ENCODE assay signal across 19 cellular contexts in genomic region chrX:106980952-106981626, GRCh38. TPM values are rescaled to one million over a fixed set of nuclear protein-coding genes. Genes with fewer than 3 reads are reported as not detected.
DNase-seq lines count a peak whose midpoint lies in the region; ATAC-seq, FAIRE-seq and TF ChIP-seq lines count a peak whose summit lies in the region.
"Had no signal": no experiment of that assay in that cellular context is flagged by ENCODE, and none has a peak within 500 bp of the region (broad histone marks: within the 10 kb centered on the region; RNA-seq: fewer than 3 reads in every experiment).

No MANE protein-coding gene starts in this region.

- H3K27ac ChIP-seq in HepG2 (ENCODE audit: extremely low read length, insufficient read depth, low read length), result no peak overlapping the region

- TF ChIP-seq EP300 in HepG2 (IDR thresholded peaks at IDR 0.05; ENCODE audit: low read depth in 2 of 2, low read length in 2 of 2), result no peak
- no peak for TF ChIP-seq EP300 in HepG2 (CRISPR knock-in tag; IDR thresholded peaks at IDR 0.05; ENCODE audit: borderline replicate concordance)

- no peaks in the 10 kb centered on the region for H3K27me3 ChIP-seq in HepG2 (ENCODE audit: control insufficient read depth in 1 of 2, insufficient read depth in 2 of 2, low read length in 2 of 2)

- TF ChIP-seq CTCF in HepG2 (CRISPR knock-in tag; IDR thresholded peaks at IDR 0.05), result no peak
- TF ChIP-seq CTCF in mucosa of descending colon (IDR thresholded peaks at IDR 0.05), result no peak

- FAIRE-seq in colon (lab: Jason Lieb, UNC) (peak; percentile 75), HepG2 (lab: Jason Lieb, UNC) (no peak)
- FAIRE-seq: GM12891, GM18507, H54 had no signal

- H3K9me3 ChIP-seq in HepG2 (ENCODE audit: low read length) (no peaks in the 10 kb centered on the region), mucosa of descending colon (no peaks in the 10 kb centered on the region)
- H3K9me3 ChIP-seq: HAP-1 had no signal

- intact Hi-C loops in HepG2 (cut with micrococcal nuclease; ENCODE audit: unreplicated experiment) (no loop called here), mucosa of descending colon (cut with DNase I, micrococcal nuclease) (no loop called here)

- no peak for ATAC-seq in HepG2
- ATAC-seq in mucosa of descending colon, result peak; percentile 69
- no peak for ATAC-seq in GM19324 (IDR thresholded peaks at IDR 0.05; ENCODE audit: low FRiP score, unreplicated experiment)

- peaks cover 7% of the 10 kb centered on the region; the same call in 1 of the 2 replicates for H3K4me1 ChIP-seq in HepG2 (ENCODE audit: insufficient read depth, low read length)
- no peaks in the 10 kb centered on the region for H3K4me1 ChIP-seq in mucosa of descending colon (ENCODE audit: low read depth)
- H3K4me1 ChIP-seq: HAP-1 had no signal

- POLR2A ChIA-PET in HepG2 (lab: Yijun Ruan, JAX), result no interaction called here

- H3K36me3 ChIP-seq in HepG2 (replicated peaks in 1 of 2; ENCODE audit: control insufficient read depth in 1 of 2, insufficient read depth in 2 of 2, low read length in 2 of 2), result no peaks in the 10 kb centered on the region
- no peaks in the 10 kb centered on the region for H3K36me3 ChIP-seq in mucosa of descending colon (ENCODE audit: low read depth)

- TF ChIP-seq RAD21 in HepG2 (CRISPR knock-in tag; IDR thresholded peaks at IDR 0.05), result no peak

- TF ChIP-seq POLR2A in HepG2 (IDR thresholded peaks at IDR 0.05; ENCODE audit: insufficient read depth in 1 of 2, low read depth in 2 of 2, low read length in 2 of 2), result no peak

- in situ Hi-C loops in HepG2 (cut with HindIII; ENCODE audit: extremely low pct_ligation_motif_present, low pct_unique_long_range_greater_than_20kb), result no loop called here

- H4K20me1 ChIP-seq in HepG2 (ENCODE audit: insufficient read depth, low read length), result no peaks in the 10 kb centered on the region

- CTCF ChIA-PET in HepG2 (lab: Yijun Ruan, JAX; ENCODE audit: low intra/inter-chr PET ratio, low total read pairs), result no interaction called here

- H3K79me2 ChIP-seq in HepG2 (ENCODE audit: insufficient read depth, low read length), result no peaks in the 10 kb centered on the region

- WGBS in HepG2 (ENCODE audit: low lambda C conversion rate), result 91% methylated on average over 6 of the region's 6 CpGs

- H3K4me3 ChIP-seq in HepG2 (replicated peaks in 1 of 3; ENCODE audit: insufficient read depth in 1 of 3, low read depth in 2 of 3, low read length in 3 of 3) (no peak overlapping the region), mucosa of descending colon (no peak overlapping the region)
- H3K4me3 ChIP-seq: HAP-1 had no signal

- DNase-seq in HepG2 (ENCODE audit: low spot score) (no peak), mucosa of descending colon (no peak), NCI-H446 treated with DMSO at 0.1 percent for 48 hours (lab: John Stamatoyannopoulos, UW) (no peak), NCI-H2107 treated with DMSO at 0.1 percent for 48 hours (lab: John Stamatoyannopoulos, UW; ENCODE audit: unreplicated experiment) (no peak)
- DNase-seq: C1 segment of cervical spinal cord; Calu3; CD4-positive, alpha-beta memory T cell; COR-L47; DMS53; DMS79 treated with DMSO at 0.1 percent for 48 hours; GF-D8; GOT3; HFFc6 had no signal

- no peak overlapping the region for H2AFZ ChIP-seq in HepG2 (ENCODE audit: low read length)

- H3K9ac ChIP-seq in HepG2 (ENCODE audit: insufficient read depth, low read depth, low read length), result no peak overlapping the region

- BruUV-seq in HepG2 (replicated peaks; lab: Mats Ljungman, UMichigan), result no TSS peak

- H3K4me2 ChIP-seq in HepG2 (ENCODE audit: low read depth, low read length), result no peak overlapping the region

TF ChIP-seq in HepG2, 621 proteins besides CTCF, POLR2A, EP300 and RAD21:
- TF ChIP-seq PHF20 (CRISPR knock-in tag; IDR thresholded peaks at IDR 0.05), result no peak
- TF ChIP-seq ZNF225 (CRISPR knock-in tag; IDR thresholded peaks at IDR 0.05), result no peak
- no peak for TF ChIP-seq AHR (CRISPR knock-in tag; IDR thresholded peaks at IDR 0.05)
- TF ChIP-seq HIVEP1 (CRISPR knock-in tag; IDR thresholded peaks at IDR 0.05), result no peak
- no peak for TF ChIP-seq JARID2 (CRISPR knock-in tag; IDR thresholded peaks at IDR 0.05; ENCODE audit: insufficient replicate concordance)
- no peak for TF ChIP-seq ZC3H13 (CRISPR knock-in tag; IDR thresholded peaks at IDR 0.05)
- no peak for TF ChIP-seq ZKSCAN1 (IDR thresholded peaks at IDR 0.05; ENCODE audit: low read length)
- no peak for TF ChIP-seq ZSCAN21 (CRISPR knock-in tag; IDR thresholded peaks at IDR 0.05; ENCODE audit: borderline replicate concordance)
- no peak for TF ChIP-seq IRF2 (CRISPR knock-in tag; IDR thresholded peaks at IDR 0.05)
- no peak for TF ChIP-seq NONO (IDR thresholded peaks at IDR 0.05)
- TF ChIP-seq NONO (CRISPR knock-in tag; conservative IDR thresholded peaks at IDR 0.05), result no peak
- TF ChIP-seq NFRKB (IDR thresholded peaks at IDR 0.05), result no peak
- no peak for TF ChIP-seq TMF1 (CRISPR knock-in tag; IDR thresholded peaks at IDR 0.05; ENCODE audit: low read depth)
- no peak for TF ChIP-seq RFX1 (IDR thresholded peaks at IDR 0.05)
- no peak for TF ChIP-seq ZNF790 (CRISPR knock-in tag; IDR thresholded peaks at IDR 0.05; ENCODE audit: borderline replicate concordance)
- 0 out of 4 replicates have a peak, but pooled peaks of 1 of the 2 experiments have one; percentile 18 for TF ChIP-seq MAFK (conservative IDR thresholded peaks at IDR 0.05 in 1 of 2, IDR thresholded peaks at IDR 0.05 in 1 of 2; ENCODE audit: low read length in 2 of 2)
- 0 out of 2 replicates have a peak, but pooled peaks have one; percentile 18 for TF ChIP-seq ARID3A (IDR thresholded peaks at IDR 0.05; ENCODE audit: low read depth, low read length)

RNA-seq across cellular contexts. Expression of gene MORC4, which starts 18.9 kb away (rescaled TPM):
- total RNA-seq in HepG2 (2016; rRNA removed; fragmentation: Illumina TruSeq; extraction: Trizol) (17.6 and 24.5 TPM in 2 replicates), mucosa of descending colon (1 to 10 TPM; 7.6 to 9.7 (median 8.0) TPM)
- 2.6 and 2.8 TPM in 2 replicates for total RNA-seq in HepG2 (2016; cell fraction: cytosol; rRNA removed; fragmentation: Illumina TruSeq; extraction: Trizol; ENCODE audit: low read depth)
- total RNA-seq in HepG2 (2016; cell fraction: insoluble cytoplasmic fraction; rRNA removed; fragmentation: Illumina TruSeq; extraction: Trizol), result 18.3 and 23.4 TPM in 2 replicates
- 7.4 and 9.5 TPM in 2 replicates for total RNA-seq in HepG2 (2016; cell fraction: membrane; rRNA removed; fragmentation: Illumina TruSeq; extraction: Trizol)
- 14.0 and 15.8 TPM in 2 replicates for total RNA-seq in HepG2 (2016; cell fraction: nucleus; rRNA removed; fragmentation: Illumina TruSeq; extraction: Trizol)
- 5.4 and 7.3 TPM in 2 replicates for polyA plus RNA-seq in HepG2 (2011; rRNA removed)
- polyA plus RNA-seq in HepG2 (2011; cell fraction: cytosol; rRNA removed), result 3.3 and 4.4 TPM in 2 replicates
- polyA plus RNA-seq in HepG2 (2011; cell fraction: nucleus; rRNA removed), result 4.3 and 5.0 TPM in 2 replicates
- 6.3 and 8.2 TPM in 2 replicates for polyA plus RNA-seq in HepG2 (2012)
- 1.5 and 1.7 TPM in 2 replicates for polyA plus RNA-seq in HepG2 (2016; cell fraction: cytosol; fragmentation: Illumina TruSeq; extraction: Trizol; ENCODE audit: low read depth)
- 16.4 and 18.5 TPM in 2 replicates for polyA plus RNA-seq in HepG2 (2016; cell fraction: insoluble cytoplasmic fraction; fragmentation: Illumina TruSeq; extraction: Trizol; ENCODE audit: low read depth)
- 4.0 and 4.4 TPM in 2 replicates for polyA plus RNA-seq in HepG2 (2016; cell fraction: membrane; fragmentation: Illumina TruSeq; extraction: Trizol; ENCODE audit: low read depth)
- polyA plus RNA-seq in HepG2 (2016; cell fraction: nucleus; fragmentation: Illumina TruSeq; extraction: Trizol; ENCODE audit: insufficient read depth, low read depth), result 15.0 and 16.3 TPM in 2 replicates
- polyA minus RNA-seq in HepG2 (2011; rRNA and poly(A)+ RNA removed; ENCODE audit: low replicate concordance), result 6.5 and 7.6 TPM in 2 replicates
- 5.8 and 6.3 TPM in 2 replicates for polyA minus RNA-seq in HepG2 (2011; cell fraction: cytosol; rRNA and poly(A)+ RNA removed)
- 11.7 and 12.3 TPM in 2 replicates for polyA minus RNA-seq in HepG2 (2011; cell fraction: nucleus; rRNA and poly(A)+ RNA removed)
